Comparison of ENCODE assay signal across 22 cellular contexts in the genomic region with DNA sequence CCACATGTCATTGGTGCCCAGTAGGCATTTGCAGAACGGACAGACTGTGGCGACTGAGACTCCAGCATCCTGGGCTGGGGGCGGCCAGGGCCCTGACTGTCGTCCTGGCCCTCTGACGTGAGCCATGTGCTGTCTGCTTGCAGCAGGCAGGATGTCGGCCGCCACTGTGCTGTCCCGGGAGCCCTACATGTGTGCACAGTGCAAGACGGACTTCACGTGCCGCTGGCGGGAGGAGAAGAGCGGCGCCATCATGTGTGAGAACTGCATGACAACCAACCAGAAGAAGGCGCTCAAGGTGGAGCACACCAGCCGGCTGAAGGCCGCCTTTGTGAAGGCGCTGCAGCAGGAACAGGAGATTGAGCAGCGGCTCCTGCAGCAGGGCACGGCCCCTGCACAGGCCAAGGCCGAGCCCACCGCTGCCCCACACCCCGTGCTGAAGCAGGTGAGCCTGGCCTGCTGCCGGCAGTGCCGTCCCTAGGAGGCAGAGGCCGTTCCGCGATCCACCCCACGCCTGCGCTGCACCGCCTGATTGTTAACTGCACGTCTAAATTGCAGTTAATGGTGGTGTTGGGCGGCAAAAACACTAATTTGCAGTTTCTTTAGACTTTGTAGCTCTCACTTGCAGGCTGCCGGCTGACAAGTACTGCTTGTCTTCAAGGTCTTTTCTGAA. TPM values are rescaled to one million over a fixed set of nuclear protein-coding genes. Genes with fewer than 3 reads are reported as not detected.
"Had no signal": no experiment of that assay in that cellular context is flagged by ENCODE, and none has a peak within 500 bp of the region (broad histone marks: within the 10 kb centered on the region; RNA-seq: fewer than 3 reads in every experiment).

No MANE protein-coding gene starts in this region.

- ATAC-seq: foreskin keratinocyte; left cardiac atrium; lower lobe of right lung; natural killer cell treated with Interleukin-12 subunit alpha and Interleukin-12 subunit beta and Interleukin-15 and Interleukin-18, amount 100 ng/mL, for 72 hours; psoas muscle; sciatic nerve had no signal

- FAIRE-seq: endothelial cell of umbilical vein, keratinocyte had no signal

- H3K9me3 ChIP-seq: left ventricle myocardium inferior, lower lobe of right lung, psoas muscle, thyroid gland, upper lobe of left lung, vagina had no signal

- H3K9ac ChIP-seq: neural progenitor cell had no signal

- DNase-seq: effector CD4-positive, alpha-beta T cell; endodermal cell; erythroblast; foreskin keratinocyte; immature natural killer cell; left cardiac atrium; left ventricle myocardium inferior; lower lobe of right lung; psoas muscle; stimulated activated CD4-positive, alpha-beta T cell treated with anti-CD3 and anti-CD28 coated beads, Interleukin-2, amount 100 ng/mL, for 24 hours; stimulated activated CD4-positive, alpha-beta T cell treated with anti-CD3 and anti-CD28 coated beads, Interleukin-4, amount 100 ng/mL, for 4 hours; stimulated activated naive CD4-positive, alpha-beta T cell treated with Interleukin-2 at 50 U/mL for 16 hours; thyroid gland had no signal

- H3K27me3 ChIP-seq: foreskin keratinocyte, neural progenitor cell, thyroid gland, upper lobe of left lung, vagina had no signal

- H3K36me3 ChIP-seq: neural progenitor cell had no signal

- H3K4me3 ChIP-seq: coronary artery, left ventricle myocardium inferior, lower lobe of right lung, neural progenitor cell, psoas muscle, thyroid gland, upper lobe of left lung, vagina had no signal

- H3K27ac ChIP-seq: coronary artery, foreskin keratinocyte, left ventricle myocardium inferior, lower lobe of right lung, neural progenitor cell, psoas muscle, thyroid gland, upper lobe of left lung, vagina had no signal

- H3K4me1 ChIP-seq: foreskin keratinocyte, left ventricle myocardium inferior, lower lobe of right lung, neural progenitor cell, psoas muscle, upper lobe of left lung, vagina had no signal

RNA-seq across cellular contexts. Expression of gene TSSK6, which starts 14.2 kb away (rescaled TPM):
- total RNA-seq: skeletal muscle tissue had no signal

RNA-seq across cellular contexts. Expression of gene CILP2, which starts 37.0 kb away (rescaled TPM):
- total RNA-seq: endothelial cell of umbilical vein, psoas muscle had no signal
- polyA plus RNA-seq: immature natural killer cell had no signal
